23 cellular contexts compared by ENCODE assay signal in the genomic region with DNA sequence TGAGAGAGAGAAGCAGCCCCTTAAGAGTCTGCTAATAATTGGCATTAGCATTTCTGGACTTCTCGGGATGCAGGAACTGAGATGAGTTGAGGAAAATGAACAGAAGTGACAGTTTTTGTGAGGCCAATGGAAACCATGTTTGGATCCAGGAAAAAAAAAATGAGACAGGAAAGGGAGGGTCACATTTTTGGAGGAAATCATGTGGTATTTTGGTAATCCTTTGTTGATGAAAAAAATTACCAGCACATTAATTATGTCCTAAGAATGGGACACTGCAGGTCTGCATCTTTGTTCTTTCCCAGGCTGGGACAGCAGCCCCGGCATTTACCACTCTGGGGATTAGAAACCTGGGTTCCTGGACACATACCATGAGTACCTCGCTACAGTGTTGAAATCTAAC.
"Had no signal": no experiment of that assay in that cellular context is flagged by ENCODE, and none has a peak within 500 bp of the region (broad histone marks: within the 10 kb centered on the region; RNA-seq: fewer than 3 reads in every experiment).

No MANE protein-coding gene starts in this region.

- H3K27ac ChIP-seq: dorsolateral prefrontal cortex, epithelial cell of prostate, gastrocnemius medialis, prostate gland, sigmoid colon, spleen, tibial artery had no signal

- H3K9me3 ChIP-seq: gastrocnemius medialis, mucosa of descending colon, prostate gland, sigmoid colon, spleen, tibial artery had no signal

- H3K27ac Mint-ChIP-seq: naive thymus-derived CD4-positive, alpha-beta T cell; nephron; stimulated activated memory B cell treated with anti-CD40 and anti-IgM and Interleukin-4, amounts not matched to agents 10 μg/mL and 1 μg/mL and 100 μg/mL, for 72 hours; stimulated activated naive CD8-positive, alpha-beta T cell treated with anti-CD3 and anti-CD28 coated beads, Interleukin-15, amount 100 ng/mL, for 72 hours; type B pancreatic cell had no signal

- H3K27me3 Mint-ChIP-seq: type B pancreatic cell had no signal

- H3K4me1 ChIP-seq: gastrocnemius medialis, prostate gland, sigmoid colon had no signal

- H3K9me3 Mint-ChIP-seq: type B pancreatic cell had no signal

- H3K36me3 Mint-ChIP-seq: stimulated activated memory B cell treated with anti-CD40 and anti-IgM and Interleukin-4, amounts not matched to agents 10 μg/mL and 1 μg/mL and 100 μg/mL, for 72 hours had no signal

- H3K4me3 Mint-ChIP-seq: naive thymus-derived CD4-positive, alpha-beta T cell; nephron; stimulated activated memory B cell treated with anti-CD40 and anti-IgM and Interleukin-4, amounts not matched to agents 10 μg/mL and 1 μg/mL and 100 μg/mL, for 72 hours; stimulated activated naive CD8-positive, alpha-beta T cell treated with anti-CD3 and anti-CD28 coated beads, Interleukin-15, amount 100 ng/mL, for 72 hours; type B pancreatic cell had no signal

- DNase-seq: cerebellar nuclear complex; cortex of kidney; dorsolateral prefrontal cortex; effector CD4-positive, alpha-beta T cell; foreskin fibroblast; gastrocnemius medialis; head of caudate nucleus; mammary epithelial cell; mucosa of descending colon; naive thymus-derived CD4-positive, alpha-beta T cell; nucleus accumbens; right cardiac atrium; sigmoid colon; spleen; stimulated activated CD4-positive, alpha-beta T cell treated with anti-CD3 and anti-CD28 coated beads, Interleukin-4, amount 100 ng/mL, for 4 hours; stimulated activated naive CD8-positive, alpha-beta T cell treated with anti-CD3 and anti-CD28 coated beads, Interleukin-15, amount 100 ng/mL, for 72 hours; tibial artery had no signal

- H3K27me3 ChIP-seq: dorsolateral prefrontal cortex, gastrocnemius medialis, sigmoid colon, tibial artery had no signal

- H3K4me1 Mint-ChIP-seq: stimulated activated naive CD8-positive, alpha-beta T cell treated with anti-CD3 and anti-CD28 coated beads, Interleukin-15, amount 100 ng/mL, for 72 hours had no signal

- H3K36me3 ChIP-seq: gastrocnemius medialis, prostate gland, sigmoid colon, spleen, tibial artery had no signal

- H3K4me3 ChIP-seq: dorsolateral prefrontal cortex, gastrocnemius medialis, mucosa of descending colon, prostate gland, sigmoid colon, skin epidermis, spleen, tibial artery had no signal
